9 cellular contexts compared by ENCODE assay signal in the genomic region with DNA sequence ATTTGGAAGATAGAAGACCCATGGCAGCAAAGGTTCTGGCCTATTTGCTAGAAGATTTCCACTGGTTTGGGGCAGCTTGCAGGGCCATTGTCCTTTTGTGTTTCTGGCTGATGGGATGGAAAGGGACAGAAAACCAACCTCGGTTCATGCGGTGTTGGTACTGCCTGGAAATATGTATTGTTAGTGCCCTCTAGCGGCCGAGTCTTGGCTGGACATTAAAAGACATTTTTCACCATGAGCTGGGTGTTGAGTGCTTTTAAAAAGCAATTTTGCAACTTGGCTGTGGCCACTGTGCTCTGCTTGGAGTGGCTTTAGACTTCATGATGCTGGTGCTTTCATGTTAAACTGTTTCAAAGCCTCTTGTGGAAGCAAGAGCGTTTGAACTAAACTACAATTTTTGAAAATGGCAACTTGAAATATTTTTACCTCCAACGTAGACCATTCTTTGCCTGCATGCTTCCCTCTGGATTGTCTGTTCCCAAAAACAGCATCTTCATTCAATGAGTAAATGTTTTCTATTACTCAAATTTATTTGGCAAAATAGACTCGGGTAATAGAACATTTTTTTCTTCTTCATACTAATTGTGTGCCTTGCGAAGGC.
DNase-seq lines count a peak whose midpoint lies in the region; ATAC-seq and TF ChIP-seq lines count a peak whose summit lies in the region.
"Had no signal": no experiment of that assay in that cellular context is flagged by ENCODE, and none has a peak within 500 bp of the region (broad histone marks: within the 10 kb centered on the region; RNA-seq: fewer than 3 reads in every experiment).

No MANE protein-coding gene starts in this region.

- no peaks in the 10 kb centered on the region for H3K36me3 Mint-ChIP-seq in activated naive CD8-positive, alpha-beta T cell treated with anti-CD3 and anti-CD28 coated beads, Interleukin-2, amount 10 ng/mL, durations not matched to agents 7 days and 5 days

- no peaks in the 10 kb centered on the region for H3K9me2 ChIP-seq in SU-DHL-6 (replicated peaks; ENCODE audit: insufficient read depth, low read length)

- intact Hi-C loops in heart right ventricle (cut with DNase I), result loop anchor here in 9 of 10 donors (1.0 to 10.0 kb wide), 7 partner anchors 341 to 541 kb away; partner anchors contain the start of gene RBM19 (in 2 of the 9)

- no peak overlapping the region for H2AFZ ChIP-seq in SU-DHL-6 (ENCODE audit: low read depth, low read length, severe bottlenecking)

- H3K27me3 Mint-ChIP-seq in activated naive CD8-positive, alpha-beta T cell treated with anti-CD3 and anti-CD28 coated beads, Interleukin-2, amount 10 ng/mL, durations not matched to agents 7 days and 5 days, result peaks cover 1% of the 10 kb centered on the region

- no peaks in the 10 kb centered on the region for H3K4me1 ChIP-seq in heart right ventricle

- H3K4me3 Mint-ChIP-seq in activated naive CD8-positive, alpha-beta T cell treated with anti-CD3 and anti-CD28 coated beads, Interleukin-2, amount 10 ng/mL, durations not matched to agents 7 days and 5 days, result no peak overlapping the region
- H3K4me3 Mint-ChIP-seq: stimulated activated naive CD8-positive, alpha-beta T cell treated with anti-CD3 and anti-CD28 coated beads, Interleukin-15, Interleukin-2, amounts not matched to agents 100 ng/mL and 50 ng/mL, for 24 hours had no signal

- H3K36me3 ChIP-seq in SU-DHL-6 (ENCODE audit: low read length), result no peaks in the 10 kb centered on the region
- no peaks in the 10 kb centered on the region for H3K36me3 ChIP-seq in heart right ventricle

- no peaks in the 10 kb centered on the region for H3K4me1 Mint-ChIP-seq in activated naive CD8-positive, alpha-beta T cell treated with anti-CD3 and anti-CD28 coated beads, Interleukin-2, amount 10 ng/mL, durations not matched to agents 7 days and 5 days

- no peak overlapping the region for H3K4me3 ChIP-seq in SU-DHL-6 (ENCODE audit: insufficient read depth, low read length, poor library complexity, severe bottlenecking)
- H3K4me3 ChIP-seq in heart right ventricle, result no peak overlapping the region

- H3K9me3 Mint-ChIP-seq in activated naive CD8-positive, alpha-beta T cell treated with anti-CD3 and anti-CD28 coated beads, Interleukin-2, amount 10 ng/mL, durations not matched to agents 7 days and 5 days, result no peaks in the 10 kb centered on the region
- H3K9me3 Mint-ChIP-seq: stimulated activated naive CD8-positive, alpha-beta T cell treated with anti-CD3 and anti-CD28 coated beads, Interleukin-15, Interleukin-2, amounts not matched to agents 100 ng/mL and 50 ng/mL, for 24 hours had no signal

- H3K27ac Mint-ChIP-seq in activated naive CD8-positive, alpha-beta T cell treated with anti-CD3 and anti-CD28 coated beads, Interleukin-2, amount 10 ng/mL, durations not matched to agents 7 days and 5 days, result no peak overlapping the region
- H3K27ac Mint-ChIP-seq: stimulated activated naive CD8-positive, alpha-beta T cell treated with anti-CD3 and anti-CD28 coated beads, Interleukin-15, Interleukin-2, amounts not matched to agents 100 ng/mL and 50 ng/mL, for 24 hours had no signal

- H3K27me3 ChIP-seq in SU-DHL-6 (ENCODE audit: low read length) (no peaks in the 10 kb centered on the region), heart right ventricle (peaks cover 0 to 71% (median 30%) of the 10 kb centered on the region in 7 donors)

- peak; percentile 35 to 86 (median 82) for DNase-seq in NCI-H1417 (lab: John Stamatoyannopoulos, UW)
- no peak for DNase-seq in NCI-H1417 treated with DMSO at 0.1 percent for 48 hours (lab: John Stamatoyannopoulos, UW)
- peak; percentile 60 for DNase-seq in MV-4-11 (lab: John Stamatoyannopoulos, UW)
- peak; percentile 42 for DNase-seq in activated naive CD8-positive, alpha-beta T cell treated with anti-CD3 and anti-CD28 coated beads, Interleukin-2, amount 10 ng/mL, durations not matched to agents 7 days and 5 days
- peak; percentile 22 to 66 for DNase-seq in heart right ventricle
- DNase-seq in renal cortical epithelial cell (ENCODE audit: low read depth), result peak; percentile 45

- no peak overlapping the region for H3K27ac ChIP-seq in SU-DHL-6 (ENCODE audit: low read depth, low read length)
- H3K27ac ChIP-seq in heart right ventricle, result no peak overlapping the region

- H3K9me3 ChIP-seq in SU-DHL-6 (ENCODE audit: insufficient read depth, low read length) (no peaks in the 10 kb centered on the region), heart right ventricle (no peaks in the 10 kb centered on the region)

- H4K20me1 ChIP-seq in SU-DHL-6 (ENCODE audit: low read depth, low read length), result no peaks in the 10 kb centered on the region

- H3F3A ChIP-seq in SU-DHL-6 (ENCODE audit: insufficient read depth), result no peaks in the 10 kb centered on the region

- H3K9ac ChIP-seq in SU-DHL-6 (ENCODE audit: low read length), result no peak overlapping the region

- TF ChIP-seq CTCF in SU-DHL-6 (IDR thresholded peaks at IDR 0.05; ENCODE audit: insufficient read depth, low read length, poor library complexity, severe bottlenecking) (peak; percentile 53), heart right ventricle (IDR thresholded peaks at IDR 0.05) (peak; percentile 45 to 85 (median 77))

- 32 to 34% methylated on average over 8 of the region's 8 CpGs for WGBS in heart right ventricle, 2 donors

- no peaks in the 10 kb centered on the region for H3K79me2 ChIP-seq in SU-DHL-6 (ENCODE audit: insufficient read depth, low read length)

- no peak overlapping the region for H3K4me2 ChIP-seq in SU-DHL-6 (ENCODE audit: low read depth, low read length, poor library complexity, severe bottlenecking)

- POLR2A ChIA-PET in activated naive CD8-positive, alpha-beta T cell treated with anti-CD3 and anti-CD28 coated beads, Interleukin-2, amount 10 ng/mL, durations not matched to agents 7 days and 5 days (lab: Charles Lee), result no interaction called here

- no peak for ATAC-seq in activated naive CD8-positive, alpha-beta T cell treated with anti-CD3 and anti-CD28 coated beads, Interleukin-2, amount 10 ng/mL, durations not matched to agents 7 days and 5 days (ENCODE audit: low read depth)
- ATAC-seq in heart right ventricle (peak in 7 of 8 donors; percentile 50 to 74 (median 58)), GM19397 (IDR thresholded peaks at IDR 0.05; ENCODE audit: unreplicated experiment) (no peak)

Comparison
In these comparisons a context has a peak if more than half of its experiments do, and no peak if none do; other contexts are left out.
1. ATAC-seq: peak in heart right ventricle (7 of 8); none in activated naive CD8-positive, alpha-beta T cell treated with anti-CD3 and anti-CD28 coated beads, Interleukin-2, amount 10 ng/mL, durations not matched to agents 7 days and 5 days (single experiment) and GM19397 (single experiment).